In the genomic region with DNA sequence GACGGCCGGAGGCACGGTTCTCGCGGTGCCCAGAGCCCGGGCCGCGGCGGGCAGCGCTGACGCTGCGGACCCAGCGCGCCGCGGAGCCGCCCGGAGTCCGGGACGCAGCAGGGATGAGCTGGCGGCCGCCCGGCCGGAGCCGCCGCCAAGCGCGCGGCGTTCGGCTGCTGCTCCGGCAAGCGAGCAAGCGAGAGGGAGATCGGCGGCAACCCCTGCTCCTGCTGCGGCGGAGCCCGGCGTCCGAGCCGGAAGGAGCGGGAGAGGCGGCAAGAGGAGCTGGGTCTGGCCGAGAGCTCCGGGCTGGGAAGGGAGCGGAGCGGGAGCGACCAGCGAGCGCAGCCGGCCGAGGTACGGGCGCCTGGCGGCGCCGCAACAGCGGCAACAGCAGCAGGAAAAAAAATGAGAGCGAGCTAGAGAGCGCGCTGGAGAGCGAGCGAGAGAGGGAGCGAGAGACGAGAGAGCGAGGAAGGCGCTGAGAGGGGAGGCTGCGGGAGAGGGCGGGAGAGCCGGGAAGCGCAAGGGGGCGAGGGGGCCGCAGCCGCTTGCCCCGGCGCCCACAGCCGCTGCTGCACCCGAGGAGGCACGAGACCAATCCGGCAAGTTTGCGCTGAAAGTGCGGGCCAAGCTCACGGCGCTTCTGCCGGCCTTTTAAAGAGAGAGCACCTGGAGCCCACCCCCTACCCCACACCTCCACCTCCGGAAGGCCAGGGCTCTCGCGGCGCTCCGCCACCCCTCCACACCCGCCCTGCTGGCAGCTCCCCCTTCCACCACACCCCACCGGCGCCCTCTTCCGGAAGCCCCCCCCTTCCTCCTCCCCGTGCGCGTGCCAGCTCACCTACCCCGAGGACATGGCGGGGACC, we compare ENCODE assay signal across 1 cellular context.
TF ChIP-seq lines count a peak whose summit lies in the region.

No MANE protein-coding gene starts in this region.

TF ChIP-seq in GM23338, 12 proteins besides CTCF, POLR2A, EP300 and RAD21:
- TF ChIP-seq, protein P1, sequence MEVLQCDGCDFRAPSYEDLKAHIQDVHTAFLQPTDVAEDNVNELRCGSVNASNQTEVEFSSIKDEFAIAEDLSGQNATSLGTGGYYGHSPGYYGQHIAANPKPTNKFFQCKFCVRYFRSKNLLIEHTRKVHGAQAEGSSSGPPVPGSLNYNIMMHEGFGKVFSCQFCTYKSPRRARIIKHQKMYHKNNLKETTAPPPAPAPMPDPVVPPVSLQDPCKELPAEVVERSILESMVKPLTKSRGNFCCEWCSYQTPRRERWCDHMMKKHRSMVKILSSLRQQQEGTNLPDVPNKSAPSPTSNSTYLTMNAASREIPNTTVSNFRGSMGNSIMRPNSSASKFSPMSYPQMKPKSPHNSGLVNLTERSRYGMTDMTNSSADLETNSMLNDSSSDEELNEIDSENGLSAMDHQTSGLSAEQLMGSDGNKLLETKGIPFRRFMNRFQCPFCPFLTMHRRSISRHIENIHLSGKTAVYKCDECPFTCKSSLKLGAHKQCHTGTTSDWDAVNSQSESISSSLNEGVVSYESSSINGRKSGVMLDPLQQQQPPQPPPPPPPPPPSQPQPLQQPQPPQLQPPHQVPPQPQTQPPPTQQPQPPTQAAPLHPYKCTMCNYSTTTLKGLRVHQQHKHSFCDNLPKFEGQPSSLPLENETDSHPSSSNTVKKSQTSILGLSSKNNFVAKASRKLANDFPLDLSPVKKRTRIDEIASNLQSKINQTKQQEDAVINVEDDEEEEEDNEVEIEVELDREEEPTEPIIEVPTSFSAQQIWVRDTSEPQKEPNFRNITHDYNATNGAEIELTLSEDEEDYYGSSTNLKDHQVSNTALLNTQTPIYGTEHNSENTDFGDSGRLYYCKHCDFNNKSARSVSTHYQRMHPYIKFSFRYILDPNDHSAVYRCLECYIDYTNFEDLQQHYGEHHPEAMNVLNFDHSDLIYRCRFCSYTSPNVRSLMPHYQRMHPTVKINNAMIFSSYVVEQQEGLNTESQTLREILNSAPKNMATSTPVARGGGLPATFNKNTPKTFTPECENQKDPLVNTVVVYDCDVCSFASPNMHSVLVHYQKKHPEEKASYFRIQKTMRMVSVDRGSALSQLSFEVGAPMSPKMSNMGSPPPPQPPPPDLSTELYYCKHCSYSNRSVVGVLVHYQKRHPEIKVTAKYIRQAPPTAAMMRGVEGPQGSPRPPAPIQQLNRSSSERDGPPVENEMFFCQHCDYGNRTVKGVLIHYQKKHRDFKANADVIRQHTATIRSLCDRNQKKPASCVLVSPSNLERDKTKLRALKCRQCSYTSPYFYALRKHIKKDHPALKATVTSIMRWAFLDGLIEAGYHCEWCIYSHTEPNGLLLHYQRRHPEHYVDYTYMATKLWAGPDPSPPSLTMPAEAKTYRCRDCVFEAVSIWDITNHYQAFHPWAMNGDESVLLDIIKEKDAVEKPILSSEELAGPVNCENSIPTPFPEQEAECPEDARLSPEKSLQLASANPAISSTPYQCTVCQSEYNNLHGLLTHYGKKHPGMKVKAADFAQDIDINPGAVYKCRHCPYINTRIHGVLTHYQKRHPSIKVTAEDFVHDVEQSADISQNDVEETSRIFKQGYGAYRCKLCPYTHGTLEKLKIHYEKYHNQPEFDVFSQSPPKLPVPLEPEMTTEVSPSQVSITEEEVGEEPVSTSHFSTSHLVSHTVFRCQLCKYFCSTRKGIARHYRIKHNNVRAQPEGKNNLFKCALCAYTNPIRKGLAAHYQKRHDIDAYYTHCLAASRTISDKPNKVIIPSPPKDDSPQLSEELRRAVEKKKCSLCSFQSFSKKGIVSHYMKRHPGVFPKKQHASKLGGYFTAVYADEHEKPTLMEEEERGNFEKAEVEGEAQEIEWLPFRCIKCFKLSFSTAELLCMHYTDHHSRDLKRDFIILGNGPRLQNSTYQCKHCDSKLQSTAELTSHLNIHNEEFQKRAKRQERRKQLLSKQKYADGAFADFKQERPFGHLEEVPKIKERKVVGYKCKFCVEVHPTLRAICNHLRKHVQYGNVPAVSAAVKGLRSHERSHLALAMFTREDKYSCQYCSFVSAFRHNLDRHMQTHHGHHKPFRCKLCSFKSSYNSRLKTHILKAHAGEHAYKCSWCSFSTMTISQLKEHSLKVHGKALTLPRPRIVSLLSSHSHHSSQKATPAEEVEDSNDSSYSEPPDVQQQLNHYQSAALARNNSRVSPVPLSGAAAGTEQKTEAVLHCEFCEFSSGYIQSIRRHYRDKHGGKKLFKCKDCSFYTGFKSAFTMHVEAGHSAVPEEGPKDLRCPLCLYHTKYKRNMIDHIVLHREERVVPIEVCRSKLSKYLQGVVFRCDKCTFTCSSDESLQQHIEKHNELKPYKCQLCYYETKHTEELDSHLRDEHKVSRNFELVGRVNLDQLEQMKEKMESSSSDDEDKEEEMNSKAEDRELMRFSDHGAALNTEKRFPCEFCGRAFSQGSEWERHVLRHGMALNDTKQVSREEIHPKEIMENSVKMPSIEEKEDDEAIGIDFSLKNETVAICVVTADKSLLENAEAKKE (CRISPR knock-in tag; IDR thresholded peaks at IDR 0.05), result no peak
- TF ChIP-seq NANOG (IDR thresholded peaks at IDR 0.05; ENCODE audit: borderline replicate concordance) (no peak), POLR2AphosphoS5 (IDR thresholded peaks at IDR 0.05; ENCODE audit: low read depth) (peak; percentile 45; the same call in 1 of the 2 replicates), CREB1 (CRISPR knock-in tag; IDR thresholded peaks at IDR 0.05; ENCODE audit: low read depth) (no peak), JUNB (IDR thresholded peaks at IDR 0.05; ENCODE audit: unreplicated experiment) (no peak), STAT1 (IDR thresholded peaks at IDR 0.05; ENCODE audit: unreplicated experiment) (no peak), ZNF114 (CRISPR knock-in tag; IDR thresholded peaks at IDR 0.05) (no peak), EZH2phosphoT487 (IDR thresholded peaks at IDR 0.05; ENCODE audit: unreplicated experiment) (no peak), ZNF331 (CRISPR knock-in tag; IDR thresholded peaks at IDR 0.05; ENCODE audit: low read depth) (no peak), EZH2 (IDR thresholded peaks at IDR 0.05; ENCODE audit: low read depth, unreplicated experiment) (peak; percentile 38)
- TF ChIP-seq, protein P2, sequence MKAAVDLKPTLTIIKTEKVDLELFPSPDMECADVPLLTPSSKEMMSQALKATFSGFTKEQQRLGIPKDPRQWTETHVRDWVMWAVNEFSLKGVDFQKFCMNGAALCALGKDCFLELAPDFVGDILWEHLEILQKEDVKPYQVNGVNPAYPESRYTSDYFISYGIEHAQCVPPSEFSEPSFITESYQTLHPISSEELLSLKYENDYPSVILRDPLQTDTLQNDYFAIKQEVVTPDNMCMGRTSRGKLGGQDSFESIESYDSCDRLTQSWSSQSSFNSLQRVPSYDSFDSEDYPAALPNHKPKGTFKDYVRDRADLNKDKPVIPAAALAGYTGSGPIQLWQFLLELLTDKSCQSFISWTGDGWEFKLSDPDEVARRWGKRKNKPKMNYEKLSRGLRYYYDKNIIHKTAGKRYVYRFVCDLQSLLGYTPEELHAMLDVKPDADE (IDR thresholded peaks at IDR 0.05), result no peak
- TF ChIP-seq, protein P3, sequence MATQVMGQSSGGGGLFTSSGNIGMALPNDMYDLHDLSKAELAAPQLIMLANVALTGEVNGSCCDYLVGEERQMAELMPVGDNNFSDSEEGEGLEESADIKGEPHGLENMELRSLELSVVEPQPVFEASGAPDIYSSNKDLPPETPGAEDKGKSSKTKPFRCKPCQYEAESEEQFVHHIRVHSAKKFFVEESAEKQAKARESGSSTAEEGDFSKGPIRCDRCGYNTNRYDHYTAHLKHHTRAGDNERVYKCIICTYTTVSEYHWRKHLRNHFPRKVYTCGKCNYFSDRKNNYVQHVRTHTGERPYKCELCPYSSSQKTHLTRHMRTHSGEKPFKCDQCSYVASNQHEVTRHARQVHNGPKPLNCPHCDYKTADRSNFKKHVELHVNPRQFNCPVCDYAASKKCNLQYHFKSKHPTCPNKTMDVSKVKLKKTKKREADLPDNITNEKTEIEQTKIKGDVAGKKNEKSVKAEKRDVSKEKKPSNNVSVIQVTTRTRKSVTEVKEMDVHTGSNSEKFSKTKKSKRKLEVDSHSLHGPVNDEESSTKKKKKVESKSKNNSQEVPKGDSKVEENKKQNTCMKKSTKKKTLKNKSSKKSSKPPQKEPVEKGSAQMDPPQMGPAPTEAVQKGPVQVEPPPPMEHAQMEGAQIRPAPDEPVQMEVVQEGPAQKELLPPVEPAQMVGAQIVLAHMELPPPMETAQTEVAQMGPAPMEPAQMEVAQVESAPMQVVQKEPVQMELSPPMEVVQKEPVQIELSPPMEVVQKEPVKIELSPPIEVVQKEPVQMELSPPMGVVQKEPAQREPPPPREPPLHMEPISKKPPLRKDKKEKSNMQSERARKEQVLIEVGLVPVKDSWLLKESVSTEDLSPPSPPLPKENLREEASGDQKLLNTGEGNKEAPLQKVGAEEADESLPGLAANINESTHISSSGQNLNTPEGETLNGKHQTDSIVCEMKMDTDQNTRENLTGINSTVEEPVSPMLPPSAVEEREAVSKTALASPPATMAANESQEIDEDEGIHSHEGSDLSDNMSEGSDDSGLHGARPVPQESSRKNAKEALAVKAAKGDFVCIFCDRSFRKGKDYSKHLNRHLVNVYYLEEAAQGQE (IDR thresholded peaks at IDR 0.05; ENCODE audit: unreplicated experiment), result no peak
TF ChIP-seq in GM23338: peak in this region for 2.
